Comparison of ENCODE assay signal across 18 cellular contexts in the genomic region with DNA sequence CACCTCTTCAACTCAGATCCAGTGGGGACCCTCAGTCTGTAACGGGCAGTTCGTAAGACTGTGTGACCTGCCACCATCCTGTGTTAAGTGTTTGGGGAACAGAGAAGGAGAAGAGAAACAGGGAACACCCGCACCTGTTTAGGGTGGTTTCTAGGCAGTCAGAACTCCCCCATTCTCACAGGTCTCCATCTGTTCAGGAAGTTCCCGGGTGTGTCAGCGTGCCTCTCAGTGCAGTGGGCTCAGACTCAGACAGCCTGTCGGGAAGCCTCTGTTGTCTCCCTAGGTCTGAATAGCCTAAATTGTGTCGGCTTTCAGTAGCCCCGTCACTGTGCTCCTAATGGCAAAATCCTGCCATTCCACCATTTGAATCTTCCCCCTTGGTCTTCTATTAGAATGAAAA.
"Had no signal": no experiment of that assay in that cellular context is flagged by ENCODE, and none has a peak within 500 bp of the region (broad histone marks: within the 10 kb centered on the region; RNA-seq: fewer than 3 reads in every experiment).

No MANE protein-coding gene starts in this region.

- H3K4me1 ChIP-seq: right lobe of liver, suprapubic skin, vagina had no signal

- H3K9me3 Mint-ChIP-seq: activated B cell treated with CpG ODN at 0.5 μM for 24 hours; activated CD4-positive, alpha-beta memory T cell treated with anti-CD3 and anti-CD28 coated beads for 36 hours; activated T-helper 1 cell treated with anti-CD3 and anti-CD28 coated beads, Interleukin-12 subunit alpha, Interleukin-12 subunit beta, Interleukin-2, Interleukin-4 antibody, amounts not matched to agents 30 ng/mL and 10 ng/mL and 1 ng/mL, durations not matched to agents 14 hours and 24 hours and 36 hours; memory B cell; stimulated activated naive CD8-positive, alpha-beta T cell treated with anti-CD3 and anti-CD28 coated beads, Interleukin-15, amount 100 ng/mL, for 72 hours had no signal

- H3K36me3 ChIP-seq: cardiac muscle cell, ovary, right lobe of liver, suprapubic skin, vagina had no signal

- H3K4me1 Mint-ChIP-seq: activated B cell treated with CpG ODN at 0.5 μM for 24 hours had no signal

- ATAC-seq: effector memory CD8-positive, alpha-beta T cell; right lobe of liver had no signal

- H3K27me3 ChIP-seq: cardiac muscle cell, ovary, right lobe of liver, suprapubic skin, vagina had no signal

- H3K27ac ChIP-seq: cardiac muscle cell, ovary, right lobe of liver, suprapubic skin, vagina had no signal

- DNase-seq: activated B cell treated with CpG ODN at 0.5 μM for 24 hours; activated CD4-positive, alpha-beta memory T cell treated with anti-CD3 and anti-CD28 coated beads for 36 hours; activated CD4-positive, alpha-beta T cell treated with anti-CD3 and anti-CD28 coated beads for 4 hours; activated gamma-delta T cell treated with Interleukin-2 at 50 U/mL for 16 hours; activated T-cell treated with anti-CD3 and anti-CD28 coated beads for 4 hours; effector memory CD8-positive, alpha-beta T cell; ovary; right lobe of liver; small intestine; stimulated activated CD4-positive, alpha-beta T cell treated with anti-CD3 and anti-CD28 coated beads, Interleukin-4, amount 100 ng/mL, for 1 hour; stimulated activated naive CD8-positive, alpha-beta T cell treated with anti-CD3 and anti-CD28 coated beads, Interleukin-15, amount 100 ng/mL, for 72 hours; trophoblast cell had no signal

- H3K9me3 ChIP-seq: ovary, right lobe of liver, suprapubic skin, vagina had no signal

- H3K27me3 Mint-ChIP-seq: activated naive CD8-positive, alpha-beta T cell; stimulated activated naive CD8-positive, alpha-beta T cell treated with anti-CD3 and anti-CD28 coated beads, Interleukin-15, amount 100 ng/mL, for 72 hours had no signal

- H3K27ac Mint-ChIP-seq: activated B cell treated with CpG ODN at 0.5 μM for 24 hours; activated CD4-positive, alpha-beta memory T cell treated with anti-CD3 and anti-CD28 coated beads for 36 hours; activated naive CD8-positive, alpha-beta T cell; activated T-helper 1 cell treated with anti-CD3 and anti-CD28 coated beads, Interleukin-12 subunit alpha, Interleukin-12 subunit beta, Interleukin-2, Interleukin-4 antibody, amounts not matched to agents 30 ng/mL and 10 ng/mL and 1 ng/mL, durations not matched to agents 14 hours and 24 hours and 36 hours; memory B cell had no signal

- H3K36me3 Mint-ChIP-seq: activated CD4-positive, alpha-beta memory T cell treated with anti-CD3 and anti-CD28 coated beads for 36 hours; activated naive CD8-positive, alpha-beta T cell; memory B cell had no signal

- H3K4me3 Mint-ChIP-seq: activated B cell treated with CpG ODN at 0.5 μM for 24 hours; activated CD4-positive, alpha-beta memory T cell treated with anti-CD3 and anti-CD28 coated beads for 36 hours; activated naive CD8-positive, alpha-beta T cell; activated T-helper 1 cell treated with anti-CD3 and anti-CD28 coated beads, Interleukin-12 subunit alpha, Interleukin-12 subunit beta, Interleukin-2, Interleukin-4 antibody, amounts not matched to agents 30 ng/mL and 10 ng/mL and 1 ng/mL, durations not matched to agents 14 hours and 24 hours and 36 hours; effector memory CD8-positive, alpha-beta T cell; memory B cell; stimulated activated naive CD8-positive, alpha-beta T cell treated with anti-CD3 and anti-CD28 coated beads, Interleukin-15, amount 100 ng/mL, for 72 hours had no signal

- H3K4me3 ChIP-seq: cardiac muscle cell, ovary, right lobe of liver, suprapubic skin, vagina had no signal
